8 cellular contexts compared by ENCODE assay signal in the genomic region with DNA sequence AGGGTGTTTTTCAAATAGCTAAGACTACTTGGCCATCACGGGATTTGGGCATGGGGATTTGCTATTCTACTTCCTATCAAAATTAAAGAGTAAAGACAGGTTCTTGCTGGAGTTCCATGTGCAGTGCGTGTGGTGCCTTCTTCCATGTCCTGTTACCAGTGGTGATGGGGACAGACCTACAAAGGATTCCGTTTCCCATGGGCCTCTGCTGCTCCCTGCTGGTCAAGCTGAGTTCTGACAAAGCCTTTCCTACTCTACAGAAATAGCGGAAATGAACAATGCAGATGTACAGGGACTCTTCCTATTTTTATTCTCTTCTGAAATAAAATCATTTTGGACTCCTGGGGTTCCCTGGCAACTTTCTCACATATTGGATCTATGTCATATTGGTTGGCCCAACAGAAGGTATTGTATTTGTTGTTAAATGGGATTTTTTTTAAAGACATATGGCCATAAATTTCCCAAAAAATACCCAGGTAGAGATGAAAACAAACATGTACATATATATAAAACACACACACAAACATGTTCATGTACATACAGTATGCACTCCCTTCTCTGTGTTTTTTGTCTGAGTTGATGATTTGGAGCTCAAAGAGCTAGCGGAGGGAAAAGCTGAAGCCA.
A peak's percentile ranks its signal among the peaks of the same experiment; 100 is the strongest.
DNase-seq lines count a peak whose midpoint lies in the region; ATAC-seq and TF ChIP-seq lines count a peak whose summit lies in the region.

No MANE protein-coding gene starts in this region.

- POLR2A ChIA-PET in GM10248 (lab: Yijun Ruan, JAX): no interaction called here

- no peak overlapping the region for H4K91ac ChIP-seq in trophoblast cell (ENCODE audit: low read depth, low read length)

- no peak overlapping the region for H2BK120ac ChIP-seq in trophoblast cell (ENCODE audit: insufficient read depth, low read length, poor library complexity)

- H3K9me3 ChIP-seq in MG63: no peaks in the 10 kb centered on the region
- no peaks in the 10 kb centered on the region for H3K9me3 ChIP-seq in gastroesophageal sphincter
- H3K9me3 ChIP-seq in trophoblast cell (ENCODE audit: insufficient read depth, low read depth, low read length): no peaks in the 10 kb centered on the region

- H3K79me2 ChIP-seq in trophoblast cell (ENCODE audit: control insufficient read depth, insufficient read depth, low read length, poor library complexity): no peaks in the 10 kb centered on the region

- no peak overlapping the region for H3K14ac ChIP-seq in trophoblast cell (ENCODE audit: low read length)

- TF ChIP-seq EP300 in gastroesophageal sphincter (IDR thresholded peaks at IDR 0.05): no peak

- no peaks in the 10 kb centered on the region for H3K27me3 ChIP-seq in MG63
- H3K27me3 ChIP-seq in gastroesophageal sphincter: no peaks in the 10 kb centered on the region
- H3K27me3 ChIP-seq in trophoblast cell (ENCODE audit: insufficient read depth, low read length): no peaks in the 10 kb centered on the region

- H3K27ac ChIP-seq in gastroesophageal sphincter (no peak overlapping the region), trophoblast cell (ENCODE audit: low read depth, low read length) (no peak overlapping the region)

- WGBS in gastroesophageal sphincter (ENCODE audit: low coverage in 1 of 2), 2 donors: 28 to 36% methylated on average over 4 to 5 of the region's 5 CpGs
- WGBS in trophoblast cell (ENCODE audit: extremely low coverage, insufficient coverage, insufficient read length): no CpG with 5 or more reads among the region's 5 CpGs

- no peak overlapping the region for H2BK5ac ChIP-seq in trophoblast cell (ENCODE audit: low read depth, low read length, poor library complexity)

- H4K8ac ChIP-seq in trophoblast cell (ENCODE audit: low read depth, low read length): no peak overlapping the region

- H4K12ac ChIP-seq in trophoblast cell (ENCODE audit: low read depth, low read length): no peak overlapping the region

- H3K4me1 ChIP-seq in gastroesophageal sphincter: peaks cover 0 to 32% (median 0%) of the 10 kb centered on the region in 3 donors
- H3K4me1 ChIP-seq in trophoblast cell (ENCODE audit: control insufficient read depth in 1 of 2, insufficient read depth in 2 of 2, low read length in 2 of 2): no peaks in the 10 kb centered on the region

- peak; percentile 65 for DNase-seq in GM10248 (ENCODE audit: extremely low spot score)
- DNase-seq in HCEC 1CT: peak; percentile 67
- peak; percentile 60 for DNase-seq in MG63
- peak; percentile 88 for DNase-seq in SIG-M5 treated with dmso at 0.1 percent for 504 hours (lab: John Stamatoyannopoulos, UW; ENCODE audit: unreplicated experiment)
- peak; percentile 84 for DNase-seq in activated effector memory CD4-positive, alpha-beta T cell treated with anti-CD3 and anti-CD28 coated beads, Interleukin-2, amount 50 U/mL, for 16 hours
- DNase-seq in trophoblast cell: peak; percentile 59 to 80
- DNase-seq in mesenteric fat pad (ENCODE audit: low spot score): no peak

- CTCF ChIA-PET in GM10248 (lab: Yijun Ruan, JAX): interaction anchor here (0.6 to 3.2 kb wide), 31 partner anchors 8 to 1734 kb away, joined by 3 to 18 read pairs (median 3); no protein-coding TSS in a partner anchor

- no peak overlapping the region for H3K18ac ChIP-seq in trophoblast cell (ENCODE audit: low read length)

- no peak overlapping the region for H3K23ac ChIP-seq in trophoblast cell (ENCODE audit: low read length)

- no peak overlapping the region for H2AFZ ChIP-seq in trophoblast cell (ENCODE audit: insufficient read depth, low read length, poor library complexity)

- no peak overlapping the region for H2AK5ac ChIP-seq in trophoblast cell (ENCODE audit: low read length)

- no peak overlapping the region for H3K4me3 ChIP-seq in MG63
- no peak overlapping the region for H3K4me3 ChIP-seq in gastroesophageal sphincter
- H3K4me3 ChIP-seq in trophoblast cell (ENCODE audit: low read depth, low read length): no peak overlapping the region

- no peak overlapping the region for H2BK12ac ChIP-seq in trophoblast cell (ENCODE audit: low read length)

- H3K4ac ChIP-seq in trophoblast cell (ENCODE audit: low read depth, low read length): no peak overlapping the region

- H3K4me2 ChIP-seq in trophoblast cell (ENCODE audit: low read length): no peak overlapping the region

- peak; percentile 65 for ATAC-seq in gastroesophageal sphincter

- no peak for TF ChIP-seq POLR2A in gastroesophageal sphincter (IDR thresholded peaks at IDR 0.05)

- H3K9ac ChIP-seq in trophoblast cell (ENCODE audit: low read length): no peak overlapping the region

- TF ChIP-seq CTCF in GM10248 (IDR thresholded peaks at IDR 0.05; ENCODE audit: control extremely low read depth, extremely low read depth, low read depth, missing control alignments) (peak; percentile 89), gastroesophageal sphincter (IDR thresholded peaks at IDR 0.05) (peak; percentile 72 to 85 (median 80))

- H3K36me3 ChIP-seq in MG63 (no peaks in the 10 kb centered on the region), gastroesophageal sphincter (peaks cover 0 to 51% of the 10 kb centered on the region in 2 donors), trophoblast cell (ENCODE audit: control insufficient read depth in 1 of 2, insufficient read depth in 2 of 2, low read length in 2 of 2) (peaks cover 11 to 25% of the 10 kb centered on the region in 2 experiments)

- H3K79me1 ChIP-seq in trophoblast cell (ENCODE audit: low read length): no peaks in the 10 kb centered on the region
